12 cellular contexts compared by ENCODE assay signal in genomic region chr2:46716806-46717732, GRCh38. TPM values are rescaled to one million over a fixed set of nuclear protein-coding genes. Genes with fewer than 3 reads are reported as not detected.
A peak's percentile ranks its signal among the peaks of the same experiment; 100 is the strongest.
DNase-seq lines count a peak whose midpoint lies in the region; ATAC-seq and TF ChIP-seq lines count a peak whose summit lies in the region.
"Had no signal": no experiment of that assay in that cellular context is flagged by ENCODE, and none has a peak within 500 bp of the region (broad histone marks: within the 10 kb centered on the region; RNA-seq: fewer than 3 reads in every experiment).

No MANE protein-coding gene starts in this region.

- H3K4me3 ChIP-seq in IMR-90 (ENCODE audit: insufficient read depth, low read depth, low read length) (peak overlapping the region; percentile 0; the same call in 1 of the 2 replicates), WERI-Rb-1 (ENCODE audit: low read depth, low read length) (peak overlapping the region; percentile 13; the same call in 1 of the 2 replicates), iPS-20b (ENCODE audit: low read length) (0 out of 2 replicates have a peak overlapping the region, but pooled peaks have one; percentile 1), subcutaneous abdominal adipose tissue (ENCODE audit: low read depth in 1 of 5, low read length in 5 of 5) (peak overlapping the region; percentile 19 to 43 (median 23))

- H2AK9ac ChIP-seq in IMR-90 (replicated peaks; ENCODE audit: low read depth, low read length, poor library complexity), result no peak overlapping the region

- peaks cover 9% of the 10 kb centered on the region; the same call in 1 of the 2 replicates for H3K9me1 ChIP-seq in IMR-90 (ENCODE audit: insufficient read depth, low read length)

- peak overlapping the region; percentile 53; the same call in 1 of the 3 replicates for H2BK15ac ChIP-seq in IMR-90 (ENCODE audit: low read depth, low read length)

- peaks cover 75% of the 10 kb centered on the region for H4K20me1 ChIP-seq in IMR-90 (ENCODE audit: insufficient read depth, low read length)

- dilution Hi-C loops in IMR-90 (cut with HindIII; ENCODE audit: low sequenced_read_pairs, unreplicated experiment), result no loop called here

- CTCF ChIA-PET in IMR-90 (lab: Yijun Ruan, JAX), result interaction anchor here (0.5 kb wide), 2 partner anchors 17 to 1065 kb away, joined by 3 to 4 read pairs; no protein-coding TSS in a partner anchor

- H3K27ac ChIP-seq in IMR-90 (ENCODE audit: insufficient read depth, low read length) (peak overlapping the region; percentile 58), WERI-Rb-1 (peak overlapping the region; percentile 2), iPS-20b (ENCODE audit: low read length) (no peak overlapping the region), subcutaneous abdominal adipose tissue (ENCODE audit: low read depth, low read length) (peak overlapping the region; percentile 63)

- peak overlapping the region; percentile 69 for H4K91ac ChIP-seq in IMR-90 (ENCODE audit: insufficient read depth, low read depth, low read length)

- 0 out of 2 replicates have a peak, but pooled peaks cover 2% of the 10 kb centered on the region for H3K36me3 ChIP-seq in IMR-90 (ENCODE audit: control insufficient read depth, insufficient read depth, low read length)
- H3K36me3 ChIP-seq in WERI-Rb-1, result no peaks in the 10 kb centered on the region
- no peaks in the 10 kb centered on the region for H3K36me3 ChIP-seq in iPS-20b (ENCODE audit: insufficient read depth, low read depth, low read length)
- H3K36me3 ChIP-seq in subcutaneous abdominal adipose tissue (ENCODE audit: control insufficient read depth in 5 of 5, insufficient read depth in 5 of 5, low read length in 5 of 5), result no peaks in the 10 kb centered on the region

- peak overlapping the region; percentile 63; the same call in 1 of the 2 replicates for H3K4ac ChIP-seq in IMR-90 (ENCODE audit: low read depth, low read length)

- H2BK120ac ChIP-seq in IMR-90 (ENCODE audit: low read depth, low read length), result peak overlapping the region; percentile 67; the same call in 1 of the 2 replicates

- BruUV-seq in IMR-90 (replicated peaks; lab: Mats Ljungman, UMichigan), result no TSS peak

- H3K79me1 ChIP-seq in IMR-90 (ENCODE audit: low read depth in 1 of 2, low read length in 2 of 2), result peaks cover 0 to 35% of the 10 kb centered on the region in 2 experiments; a peak in 3 of 4 replicates

- H3K4me2 ChIP-seq in IMR-90 (ENCODE audit: low read depth, low read length), result peak overlapping the region; percentile 85

- intact Hi-C loops in IMR-90 (cut with micrococcal nuclease), result no loop called here

- peak overlapping the region; percentile 54; the same call in 1 of the 2 replicates for H3K56ac ChIP-seq in IMR-90 (ENCODE audit: extremely low read depth, insufficient read depth, low read length)

- peak overlapping the region; percentile 50 for H3K23ac ChIP-seq in IMR-90 (ENCODE audit: low read depth, low read length)

- H3K4me1 ChIP-seq in IMR-90 (ENCODE audit: control insufficient read depth, insufficient read depth, low read length) (peaks cover 21% of the 10 kb centered on the region), iPS-20b (ENCODE audit: insufficient read depth, low read length) (peaks cover 17% of the 10 kb centered on the region), subcutaneous abdominal adipose tissue (ENCODE audit: control insufficient read depth in 5 of 5, insufficient read depth in 5 of 5, low read length in 5 of 5) (peaks cover 0 to 33% (median 22%) of the 10 kb centered on the region in 5 donors)

- H2BK5ac ChIP-seq in IMR-90 (ENCODE audit: low read depth, low read length, poor library complexity, severe bottlenecking), result peak overlapping the region; percentile 86

- 79% methylated on average over 3 of the region's 11 CpGs; no CpG with 5 or more reads in 1 of the 2 experiments for WGBS in IMR-90 (ENCODE audit: extremely low coverage in 2 of 2, insufficient read length in 1 of 2), 2 experiments

- H4K8ac ChIP-seq in IMR-90 (ENCODE audit: low read depth in 2 of 2, low read length in 2 of 2), result peak overlapping the region; percentile 8 to 37; a peak in 3 of 4 replicates

- POLR2A ChIA-PET in IMR-90 (lab: Charles Lee; ENCODE audit: unreplicated experiment), result no interaction called here

- no peak for TF ChIP-seq RAD21 in IMR-90 (IDR thresholded peaks at IDR 0.05; ENCODE audit: low read length)

- no peak for TF ChIP-seq POLR2A in IMR-90 (IDR thresholded peaks at IDR 0.05; ENCODE audit: low read depth, low read length)

- peak overlapping the region; percentile 66; the same call in 1 of the 2 replicates for H3K18ac ChIP-seq in IMR-90 (ENCODE audit: low read depth, low read length)

- in situ Hi-C loops in IMR-90 (cut with MboI; ENCODE audit: low sequenced_read_pairs), result no loop called here

- peaks cover 2% of the 10 kb centered on the region; the same call in 1 of the 2 replicates for H3K9me3 ChIP-seq in IMR-90 (ENCODE audit: control insufficient read depth, insufficient read depth, low read length)
- H3K9me3 ChIP-seq in WERI-Rb-1 (ENCODE audit: severe bottlenecking), result peaks cover 4% of the 10 kb centered on the region
- no peaks in the 10 kb centered on the region for H3K9me3 ChIP-seq in iPS-20b (ENCODE audit: insufficient read depth, low read depth, low read length)
- H3K9me3 ChIP-seq in subcutaneous abdominal adipose tissue (ENCODE audit: control insufficient read depth in 5 of 5, low read length in 5 of 5), result peaks cover 0 to 6% (median 3%) of the 10 kb centered on the region in 5 donors

- H4K5ac ChIP-seq in IMR-90 (ENCODE audit: low read depth, low read length), result peak overlapping the region; percentile 18; the same call in 1 of the 2 replicates

- H3K27me3 ChIP-seq in IMR-90 (ENCODE audit: control insufficient read depth, insufficient read depth, low read length), result no peaks in the 10 kb centered on the region
- H3K27me3 ChIP-seq in WERI-Rb-1 (ENCODE audit: insufficient read depth, low read depth, severe bottlenecking), result no peaks in the 10 kb centered on the region
- no peaks in the 10 kb centered on the region for H3K27me3 ChIP-seq in iPS-20b (ENCODE audit: insufficient read depth, low read length)
- H3K27me3 ChIP-seq in subcutaneous abdominal adipose tissue (ENCODE audit: control insufficient read depth in 5 of 5, insufficient read depth in 4 of 5, low read length in 5 of 5), result no peaks in the 10 kb centered on the region

- no peak overlapping the region for H2AFZ ChIP-seq in IMR-90 (replicated peaks; ENCODE audit: low read length, poor library complexity)

- peak overlapping the region; percentile 11; the same call in 1 of the 2 replicates for H2BK20ac ChIP-seq in IMR-90 (ENCODE audit: low read depth, low read length)

- TF ChIP-seq CTCF in IMR-90 (conservative IDR thresholded peaks at IDR 0.05; ENCODE audit: low read depth, low read length), result no peak
- no peak for TF ChIP-seq CTCF in WERI-Rb-1 (IDR thresholded peaks at IDR 0.05; ENCODE audit: low read depth, low read length)

- peak overlapping the region; percentile 64 for H3K14ac ChIP-seq in IMR-90 (replicated peaks; ENCODE audit: low read depth, low read length)

- peak; percentile 33 for ATAC-seq in IMR-90 (ENCODE audit: low read depth)
- no peak for ATAC-seq in GM21529 (IDR thresholded peaks at IDR 0.05; ENCODE audit: unreplicated experiment)
- ATAC-seq: left colon had no signal

- peak overlapping the region; percentile 6 for H2AK5ac ChIP-seq in IMR-90 (ENCODE audit: low read depth, low read length)

- H3K9ac ChIP-seq in IMR-90 (ENCODE audit: low read depth, low read length) (peak overlapping the region; percentile 21; the same call in 1 of the 2 replicates), iPS-20b (ENCODE audit: low read depth, low read length) (peak overlapping the region; percentile 33; the same call in 1 of the 2 replicates), subcutaneous abdominal adipose tissue (ENCODE audit: low read length in 5 of 5) (peak overlapping the region in 2 of 5 donors; percentile 71 to 72)

- DNase-seq in IMR-90, result peak; percentile 44
- DNase-seq in WERI-Rb-1, result no peak
- no peak for DNase-seq in activated CD4-positive, alpha-beta T cell treated with anti-CD3 and anti-CD28 coated beads, Interleukin-2, amount 50 U/mL, for 1 hour
- DNase-seq in activated CD4-positive, alpha-beta T cell treated with anti-CD3 and anti-CD28 coated beads for 4 hours, result no peak
- DNase-seq: activated gamma-delta T cell; left colon; MM.1S; NCI-H524 treated with DMSO at 0.1 percent for 48 hours; stimulated activated CD4-positive, alpha-beta T cell treated with anti-CD3 and anti-CD28 coated beads, Interleukin-2, amount 100 ng/mL, for 24 hours had no signal

TF ChIP-seq in IMR-90, 13 proteins besides CTCF, POLR2A, EP300 and RAD21:
- no peak for TF ChIP-seq USF2 (IDR thresholded peaks at IDR 0.05; ENCODE audit: low read depth, low read length)
- TF ChIP-seq RFX5 (IDR thresholded peaks at IDR 0.05; ENCODE audit: low read depth, low read length), result no peak
- no peak for TF ChIP-seq SMC3 (IDR thresholded peaks at IDR 0.05; ENCODE audit: low read depth, low read length)
- TF ChIP-seq CEBPB (IDR thresholded peaks at IDR 0.05; ENCODE audit: low read depth, low read length), result peak; percentile 72
- TF ChIP-seq MXI1 (IDR thresholded peaks at IDR 0.05; ENCODE audit: borderline replicate concordance, low read depth, low read length), result no peak
- TF ChIP-seq MAZ (IDR thresholded peaks at IDR 0.05; ENCODE audit: borderline replicate concordance, low read depth, low read length), result no peak

RNA-seq across cellular contexts. Expression of gene SOCS5, which starts 18.0 kb away (rescaled TPM):
- 169 and 222 TPM in 2 replicates for total RNA-seq in IMR-90 (2012; rRNA removed)
- polyA plus RNA-seq in IMR-90 (2012; rRNA removed), result 37.5 and 38.4 TPM in 2 replicates
- 11.7 and 18.8 TPM in 2 replicates for polyA plus RNA-seq in IMR-90 (2012; cell fraction: cytosol; rRNA removed)
- polyA plus RNA-seq in IMR-90 (2012; cell fraction: nucleus; rRNA removed; ENCODE audit: low replicate concordance), result 12.5 and 48.7 TPM in 2 replicates
